24 cellular contexts compared by ENCODE assay signal in genomic region chr5:175107028-175107588, GRCh38.
"Had no signal": no experiment of that assay in that cellular context is flagged by ENCODE, and none has a peak within 500 bp of the region (broad histone marks: within the 10 kb centered on the region; RNA-seq: fewer than 3 reads in every experiment).

No MANE protein-coding gene starts in this region.

- H2AFZ ChIP-seq: neural progenitor cell had no signal

- H3K4me2 ChIP-seq: neural progenitor cell, smooth muscle cell had no signal

- H3K27ac ChIP-seq: dorsolateral prefrontal cortex, neural progenitor cell, prostate gland, right atrium auricular region, stomach, thyroid gland had no signal

- H3K27me3 ChIP-seq: neural progenitor cell, right atrium auricular region, stomach, thyroid gland had no signal

- H3K9me3 ChIP-seq: prostate gland, thyroid gland had no signal

- H3K4me1 ChIP-seq: prostate gland, right atrium auricular region, stomach, thyroid gland had no signal

- FAIRE-seq: colon, frontal cortex had no signal

- H3K36me3 ChIP-seq: neural progenitor cell, prostate gland, right atrium auricular region, stomach, thyroid gland had no signal

- DNase-seq: dorsolateral prefrontal cortex; effector CD4-positive, alpha-beta T cell; hypothalamus; immature natural killer cell; islet precursor cell; kidney glomerular epithelial cell; left colon; natural killer cell; stimulated activated CD4-positive, alpha-beta T cell treated with anti-CD3 and anti-CD28 coated beads, Interleukin-12 subunit alpha, Interleukin-12 subunit beta, amount 100 ng/mL, for 4 hours; stimulated activated CD4-positive, alpha-beta T cell treated with anti-CD3 and anti-CD28 coated beads, Interleukin-1b, Interleukin-23, amount 100 ng/mL, for 48 hours; stimulated activated CD4-positive, alpha-beta T cell treated with anti-CD3 and anti-CD28 coated beads, Interleukin-4, amount 100 ng/mL, for 24 hours; stimulated activated naive CD4-positive, alpha-beta T cell treated with Interleukin-2 at 50 U/mL for 16 hours; stomach; thyroid gland; trophoblast cell had no signal

- ATAC-seq: left colon; natural killer cell; sciatic nerve; stimulated activated effector memory CD8-positive, alpha-beta T cell treated with anti-CD3 and anti-CD28 coated beads, Interleukin-12 subunit alpha, Interleukin-12 subunit beta, amount 100 ng/mL, for 72 hours had no signal

- H3K9ac ChIP-seq: neural progenitor cell had no signal

- H3K4me3 ChIP-seq: dorsolateral prefrontal cortex, lung, neural progenitor cell, prostate gland, right atrium auricular region, smooth muscle cell, stomach, thyroid gland had no signal
